8 cellular contexts compared by ENCODE assay signal in the genomic region with DNA sequence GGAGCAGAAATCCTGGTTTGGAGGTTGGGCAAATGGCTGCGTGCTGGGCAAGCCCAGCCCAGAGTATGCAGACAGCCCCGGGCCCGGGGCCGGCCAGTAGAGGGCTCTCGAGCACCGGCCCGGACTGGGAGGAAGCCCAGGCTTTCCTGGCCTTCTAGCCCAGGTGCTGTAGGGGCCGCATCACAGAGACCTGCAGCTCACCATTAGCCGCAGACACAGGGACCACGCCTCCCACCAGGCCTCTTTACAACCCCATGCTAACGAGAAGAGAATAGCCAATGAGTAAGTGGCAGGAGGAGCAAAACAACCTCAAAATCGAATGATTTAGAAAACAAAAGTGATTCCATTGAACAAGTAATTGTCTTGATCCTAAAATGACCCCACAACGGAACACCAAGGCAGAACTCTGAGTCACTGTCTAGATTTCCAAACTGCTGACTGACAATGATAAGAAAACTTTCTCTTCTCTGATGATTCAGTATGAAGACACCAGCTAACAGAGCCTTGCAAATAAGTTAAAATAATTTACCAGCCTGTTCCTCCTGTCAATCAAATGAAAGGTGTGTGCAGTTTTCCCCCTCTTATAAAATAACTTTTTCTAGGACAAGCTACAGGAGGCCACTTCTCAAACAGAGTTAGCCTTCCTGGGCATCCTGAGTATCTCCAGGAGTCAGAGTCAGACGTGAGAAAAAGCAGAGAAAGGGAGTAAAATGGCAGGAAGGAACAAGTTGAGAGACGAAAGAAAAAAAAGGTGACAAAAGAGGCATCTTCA.
DNase-seq lines count a peak whose midpoint lies in the region; ATAC-seq and TF ChIP-seq lines count a peak whose summit lies in the region.

No MANE protein-coding gene starts in this region.

- TF ChIP-seq POLR2A in GM18505 (IDR thresholded peaks at IDR 0.05; ENCODE audit: borderline replicate concordance, extremely low read depth, insufficient read depth, insufficient read length), result no peak

- ATAC-seq in GM18505 (IDR thresholded peaks at IDR 0.05; ENCODE audit: unreplicated experiment) (peak; percentile 61), HG03139 (IDR thresholded peaks at IDR 0.05; ENCODE audit: unreplicated experiment) (peak; percentile 51)

- POLR2A ChIA-PET in AG04449 (lab: Yijun Ruan, JAX), result no interaction called here

- no peaks in the 10 kb centered on the region for H3K9me3 ChIP-seq in endodermal cell (ENCODE audit: control insufficient read depth, low read length)

- H3K36me3 ChIP-seq in endodermal cell (ENCODE audit: control insufficient read depth, insufficient read depth, low read length), result no peaks in the 10 kb centered on the region

- H3K9me3 Mint-ChIP-seq in endodermal cell, result no peaks in the 10 kb centered on the region

- 21 to 22% methylated on average over 12 to 15 of the region's 15 CpGs for WGBS in endodermal cell (ENCODE audit: insufficient coverage in 1 of 2, insufficient read length in 1 of 2), 2 experiments

- H3K27me3 ChIP-seq in endodermal cell (ENCODE audit: control insufficient read depth, insufficient read depth, low read length, poor library complexity, severe bottlenecking), result no peaks in the 10 kb centered on the region

- no peaks in the 10 kb centered on the region for H3K36me3 Mint-ChIP-seq in endodermal cell (ENCODE audit: low read depth)

- no peak overlapping the region for H3K27ac Mint-ChIP-seq in endodermal cell

- TF ChIP-seq CTCF in AG04449 (IDR thresholded peaks at IDR 0.05; ENCODE audit: insufficient read depth, low read length, missing control alignments) (peak; percentile 86), endodermal cell (conservative IDR thresholded peaks at IDR 0.05) (peak; percentile 98)

- DNase-seq in AG04449 (ENCODE audit: low read depth, low spot score) (peak; percentile 36), NCI-H774 (lab: John Stamatoyannopoulos, UW) (peak; percentile 65), endodermal cell (peak; percentile 97), midbrain (lab: John Stamatoyannopoulos, UW) (peak; percentile 54)
- peak; percentile 14 to 23 for DNase-seq in activated CD8-positive, alpha-beta memory T cell treated with anti-CD3 and anti-CD28 coated beads for 4 hours (ENCODE audit: low read depth in 2 of 2)
- peak; percentile 27 to 30 for DNase-seq in stimulated activated CD8-positive, alpha-beta memory T cell treated with anti-CD3 and anti-CD28 coated beads, Interleukin-7, amount 100 ng/mL, for 1 hour (ENCODE audit: low read depth in 2 of 2)

- peaks cover 27% of the 10 kb centered on the region for H3K27me3 Mint-ChIP-seq in endodermal cell (ENCODE audit: insufficient read depth)

- peak overlapping the region; percentile 44 for H3K4me3 Mint-ChIP-seq in endodermal cell

- H3K9ac ChIP-seq in endodermal cell (ENCODE audit: extremely low read depth, low read length, poor library complexity, severe bottlenecking), result no peak overlapping the region

- H3K4me3 ChIP-seq in AG04449 (ENCODE audit: low read depth, low read length) (no peak overlapping the region), endodermal cell (ENCODE audit: low read length) (no peak overlapping the region)

- H3K4me1 ChIP-seq in endodermal cell (ENCODE audit: control insufficient read depth, insufficient read depth, low read length), result no peaks in the 10 kb centered on the region

- CTCF ChIA-PET in AG04449 (lab: Yijun Ruan, JAX), result interaction anchor here (0.7 to 16.3 kb wide), 31 partner anchors 9 to 316 kb away, joined by 3 to 199 read pairs (median 5); partner anchors contain the start of gene CRYGS

- peaks cover 10% of the 10 kb centered on the region for H3K4me1 Mint-ChIP-seq in endodermal cell

- no peak overlapping the region for H3K27ac ChIP-seq in endodermal cell (ENCODE audit: low read depth, low read length)

Comparison
In these comparisons a context has a peak if more than half of its experiments do, and no peak if none do; other contexts are left out.
1. DNase-seq: peak in every context shown above with its lines; median percentile 97 in endodermal cell; 65 in NCI-H774; 54 in midbrain; 36 in AG04449; 28 in stimulated activated CD8-positive, alpha-beta memory T cell treated with anti-CD3 and anti-CD28 coated beads, Interleukin-7, amount 100 ng/mL, for 1 hour; 18 in activated CD8-positive, alpha-beta memory T cell treated with anti-CD3 and anti-CD28 coated beads for 4 hours.